Comparison of ENCODE assay signal across 13 cellular contexts in genomic region chr6:11223296-11223695, GRCh38. TPM values are rescaled to one million over a fixed set of nuclear protein-coding genes. Genes with fewer than 3 reads are reported as not detected.
A peak's percentile ranks its signal among the peaks of the same experiment; 100 is the strongest.
DNase-seq lines count a peak whose midpoint lies in the region; ATAC-seq and TF ChIP-seq lines count a peak whose summit lies in the region.
"Had no signal": no experiment of that assay in that cellular context is flagged by ENCODE, and none has a peak within 500 bp of the region (broad histone marks: within the 10 kb centered on the region; RNA-seq: fewer than 3 reads in every experiment).

No MANE protein-coding gene starts in this region.

- H3K4me1 Mint-ChIP-seq in activated naive CD8-positive, alpha-beta T cell treated with anti-CD3 and anti-CD28 coated beads, Interleukin-2, amount 50 U/mL, for 24 hours = peaks cover 67% of the 10 kb centered on the region

- no peaks in the 10 kb centered on the region for H3K27me3 Mint-ChIP-seq in activated naive CD8-positive, alpha-beta T cell treated with anti-CD3 and anti-CD28 coated beads, Interleukin-2, amount 50 U/mL, for 24 hours
- H3K27me3 Mint-ChIP-seq: activated CD4-positive, alpha-beta T cell treated with anti-CD3 and anti-CD28 coated beads for 36 hours had no signal

- peak overlapping the region; percentile 4 for H3K27ac Mint-ChIP-seq in activated naive CD8-positive, alpha-beta T cell treated with anti-CD3 and anti-CD28 coated beads, Interleukin-2, amount 50 U/mL, for 24 hours
- H3K27ac Mint-ChIP-seq: activated naive CD4-positive, alpha-beta T cell treated with anti-CD3 and anti-CD28 coated beads for 36 hours had no signal

- peak overlapping the region; percentile 53 to 93 (median 78) for H3K27ac ChIP-seq in heart left ventricle
- H3K27ac ChIP-seq in lower lobe of right lung = peak overlapping the region; percentile 72
- peak overlapping the region; percentile 39 to 90 (median 67) for H3K27ac ChIP-seq in transverse colon
- no peak overlapping the region for H3K27ac ChIP-seq in testis

- H3K9me3 Mint-ChIP-seq in activated naive CD8-positive, alpha-beta T cell treated with anti-CD3 and anti-CD28 coated beads, Interleukin-2, amount 50 U/mL, for 24 hours = no peaks in the 10 kb centered on the region

- H3K4me3 ChIP-seq in heart left ventricle (peak overlapping the region in 6 of 12 donors; percentile 4 to 27 (median 14)), lower lobe of right lung (peak overlapping the region; percentile 15), transverse colon (no peak overlapping the region), testis (no peak overlapping the region)

- DNase-seq in heart left ventricle (no peak), left cardiac atrium (no peak), lower lobe of right lung (no peak), transverse colon (no peak), testis (no peak), NCI-H1694 (lab: John Stamatoyannopoulos, UW) (no peak)
- no peak for DNase-seq in activated naive CD8-positive, alpha-beta T cell treated with anti-CD3 and anti-CD28 coated beads, Interleukin-2, amount 50 U/mL, for 24 hours
- DNase-seq: activated CD4-positive, alpha-beta T cell treated with anti-CD3 and anti-CD28 coated beads for 36 hours; activated naive CD4-positive, alpha-beta T cell treated with anti-CD3 and anti-CD28 coated beads for 36 hours; DND-41; foreskin fibroblast; NCI-H2081 treated with DMSO at 0.1 percent for 48 hours had no signal

- TF ChIP-seq POLR2A in heart left ventricle (IDR thresholded peaks at IDR 0.05) (peak in 1 of 2 donors; percentile 22), transverse colon (IDR thresholded peaks at IDR 0.05) (no peak), testis (IDR thresholded peaks at IDR 0.05) (no peak)

- peaks cover 33% of the 10 kb centered on the region for H3K36me3 Mint-ChIP-seq in activated naive CD8-positive, alpha-beta T cell treated with anti-CD3 and anti-CD28 coated beads, Interleukin-2, amount 50 U/mL, for 24 hours (ENCODE audit: low read depth)

- H3K27me3 ChIP-seq in heart left ventricle (no peaks in the 10 kb centered on the region), lower lobe of right lung (ENCODE audit: low read depth) (no peaks in the 10 kb centered on the region), transverse colon (no peaks in the 10 kb centered on the region), testis (no peaks in the 10 kb centered on the region)

- no peaks in the 10 kb centered on the region for H3K36me3 ChIP-seq in heart left ventricle
- peaks cover 21% of the 10 kb centered on the region for H3K36me3 ChIP-seq in lower lobe of right lung
- H3K36me3 ChIP-seq in transverse colon = no peaks in the 10 kb centered on the region
- H3K36me3 ChIP-seq in testis (ENCODE audit: low read depth, missing control alignments) = no peaks in the 10 kb centered on the region

- peak in 1 of 4 donors; percentile 24 for ATAC-seq in heart left ventricle
- ATAC-seq in left cardiac atrium = no peak
- no peak for ATAC-seq in activated naive CD8-positive, alpha-beta T cell treated with anti-CD3 and anti-CD28 coated beads, Interleukin-2, amount 50 U/mL, for 24 hours
- no peak for ATAC-seq in lower lobe of right lung
- ATAC-seq in HG03108 (IDR thresholded peaks at IDR 0.05; ENCODE audit: unreplicated experiment) = no peak
- ATAC-seq: activated CD4-positive, alpha-beta T cell treated with anti-CD3 and anti-CD28 coated beads for 36 hours had no signal

- TF ChIP-seq CTCF in heart left ventricle (IDR thresholded peaks at IDR 0.05) (no peak), lower lobe of right lung (IDR thresholded peaks at IDR 0.05) (no peak), transverse colon (IDR thresholded peaks at IDR 0.05) (no peak), testis (IDR thresholded peaks at IDR 0.05) (no peak)

- intact Hi-C loops in heart left ventricle (cut with DNase I) = loop anchor here in 1 of 10 donors (10.0 kb wide), 1 partner anchor 142 kb away; no protein-coding TSS in a partner anchor
- intact Hi-C loops in left cardiac atrium (cut with DNase I) = loop anchor here in 1 of 2 donors (10.0 kb wide), 1 partner anchor 132 kb away; no protein-coding TSS in a partner anchor
- intact Hi-C loops in lower lobe of right lung (cut with DNase I) = no loop called here
- intact Hi-C loops in transverse colon (cut with DNase I; ENCODE audit: low total_unique reads) = no loop called here
- intact Hi-C loops in testis (cut with DNase I; ENCODE audit: low total_unique reads) = no loop called here

- whole genome bisulfite sequencing in heart left ventricle, 4 donors = 65 to 82% (median 75%) methylated on average over 4 of the region's 4 CpGs
- 50 to 87% methylated on average over 1 to 4 of the region's 4 CpGs for WGBS in transverse colon (ENCODE audit: low coverage in 1 of 2), 2 donors
- 91 to 92% methylated on average over 4 of the region's 4 CpGs for WGBS in testis, 2 donors

- H3K9me3 ChIP-seq in heart left ventricle = no peaks in the 10 kb centered on the region
- H3K9me3 ChIP-seq in lower lobe of right lung = no peaks in the 10 kb centered on the region
- no peaks in the 10 kb centered on the region for H3K9me3 ChIP-seq in transverse colon
- no peaks in the 10 kb centered on the region for H3K9me3 ChIP-seq in testis

- in situ Hi-C loops in transverse colon (cut with MboI; ENCODE audit: low pct_ligation_motif_present in 1 of 4, low pct_unique_long_range_greater_than_20kb in 1 of 4, low sequenced_read_pairs in 3 of 4) = no loop called here

- no peak for TF ChIP-seq EP300 in transverse colon (IDR thresholded peaks at IDR 0.05; ENCODE audit: low read depth)

- H3K4me1 ChIP-seq in heart left ventricle (peaks cover 0 to 91% (median 37%) of the 10 kb centered on the region in 12 donors), lower lobe of right lung (peaks cover 93% of the 10 kb centered on the region), transverse colon (peaks cover 21 to 74% (median 30%) of the 10 kb centered on the region in 4 donors), testis (peaks cover 23% of the 10 kb centered on the region)

- H3K4me3 Mint-ChIP-seq in activated naive CD8-positive, alpha-beta T cell treated with anti-CD3 and anti-CD28 coated beads, Interleukin-2, amount 50 U/mL, for 24 hours = no peak overlapping the region
- H3K4me3 Mint-ChIP-seq: activated CD4-positive, alpha-beta T cell treated with anti-CD3 and anti-CD28 coated beads for 36 hours; activated naive CD4-positive, alpha-beta T cell treated with anti-CD3 and anti-CD28 coated beads for 36 hours had no signal

RNA-seq across cellular contexts. Expression of gene NEDD9, which starts 9.2 kb away (rescaled TPM):
- total RNA-seq in heart left ventricle (10 to 100 TPM; 10.2 to 55.7 (median 20.9) TPM), left cardiac atrium (10 to 100 TPM; 34.0 to 42.9 TPM), lower lobe of right lung (127 TPM), transverse colon (10 to 100 TPM; 34.6 to 82.7 (median 72.3) TPM), testis (10 to 100 TPM; 31.8 to 67.0 TPM)
- polyA plus RNA-seq in heart left ventricle (10 to 100 TPM; 13.4 to 21.2 TPM), testis (ENCODE audit: insufficient read depth, low read depth, low replicate concordance) (21.0 TPM)

Comparison
In these comparisons a context has a peak if more than half of its experiments do, and no peak if none do; other contexts are left out.
1. H3K27ac ChIP-seq: peak in heart left ventricle (12 of 12), lower lobe of right lung (single experiment) and transverse colon (4 of 4); none in testis (0 of 2).